In genomic region chr20:22815584-22815983, GRCh38 we compare ENCODE assay signal across 21 cellular contexts.
A peak's percentile ranks its signal among the peaks of the same experiment; 100 is the strongest.
DNase-seq lines count a peak whose midpoint lies in the region; ATAC-seq and TF ChIP-seq lines count a peak whose summit lies in the region.
"Had no signal": no experiment of that assay in that cellular context is flagged by ENCODE, and none has a peak within 500 bp of the region (broad histone marks: within the 10 kb centered on the region; RNA-seq: fewer than 3 reads in every experiment).

No MANE protein-coding gene starts in this region.

- H3K36me3 Mint-ChIP-seq in GM23338 (ENCODE audit: low read depth): no peaks in the 10 kb centered on the region
- no peaks in the 10 kb centered on the region for H3K36me3 Mint-ChIP-seq in endothelial cell (ENCODE audit: low read depth, unreplicated experiment)
- no peaks in the 10 kb centered on the region for H3K36me3 Mint-ChIP-seq in neural progenitor cell
- H3K36me3 Mint-ChIP-seq: immature natural killer cell, naive B cell, T-cell had no signal

- H3K4me1 Mint-ChIP-seq in GM23338: peaks cover 9% of the 10 kb centered on the region
- peaks cover 12% of the 10 kb centered on the region for H3K4me1 Mint-ChIP-seq in endothelial cell (ENCODE audit: unreplicated experiment)
- peaks cover 59% of the 10 kb centered on the region for H3K4me1 Mint-ChIP-seq in neural progenitor cell
- H3K4me1 Mint-ChIP-seq: naive B cell, T-cell had no signal

- H3K4me2 ChIP-seq in GM23338 (no peak overlapping the region), PC-3 (ENCODE audit: low read length) (no peak overlapping the region), neural progenitor cell (peak overlapping the region; percentile 63)

- peaks cover 9% of the 10 kb centered on the region; the same call in 1 of the 2 replicates for H3K9me2 ChIP-seq in GM23338 (ENCODE audit: insufficient read depth)
- H3K9me2 ChIP-seq in PC-3 (replicated peaks; ENCODE audit: low read length): no peaks in the 10 kb centered on the region

- H3K27me3 Mint-ChIP-seq in GM23338 (ENCODE audit: insufficient read depth, low read depth, poor library complexity) (peaks cover 3% of the 10 kb centered on the region), endothelial cell (ENCODE audit: unreplicated experiment) (peaks cover 3% of the 10 kb centered on the region), neural progenitor cell (ENCODE audit: insufficient read depth, low read depth) (peaks cover 17% of the 10 kb centered on the region)
- H3K27me3 Mint-ChIP-seq: naive B cell had no signal

- H4K20me1 ChIP-seq in GM23338 (replicated peaks; ENCODE audit: insufficient read depth) (no peaks in the 10 kb centered on the region), PC-3 (ENCODE audit: low read length) (no peaks in the 10 kb centered on the region), neural progenitor cell (ENCODE audit: low read depth) (no peaks in the 10 kb centered on the region)

- peak; percentile 52 for DNase-seq in GM23338 (ENCODE audit: low spot score)
- DNase-seq in PC-3: no peak
- DNase-seq in endothelial cell (ENCODE audit: low spot score): no peak
- peak; percentile 50 for DNase-seq in neural progenitor cell (ENCODE audit: low spot score)
- no peak for DNase-seq in globus pallidus (ENCODE audit: low spot score)
- DNase-seq in NCI-H2029 (lab: John Stamatoyannopoulos, UW): no peak
- DNase-seq: activated CD4-positive, alpha-beta T cell treated with anti-CD3 and anti-CD28 coated beads, Interleukin-2, amount 50 U/mL, for 4 hours; activated naive CD4-positive, alpha-beta T cell; AML-193; aorta; cortex of kidney; immature natural killer cell; naive B cell; NCI-H187; NCI-H510A treated with DMSO at 0.1 percent for 48 hours; stimulated activated CD4-positive, alpha-beta T cell treated with anti-CD3 and anti-CD28 coated beads, Interleukin-4, amount 100 ng/mL, for 24 hours; T-cell had no signal

- no peak overlapping the region for H3K27ac ChIP-seq in GM23338 (ENCODE audit: low read depth)
- H3K27ac ChIP-seq in PC-3 (ENCODE audit: low read length): no peak overlapping the region
- no peak overlapping the region for H3K27ac ChIP-seq in neural progenitor cell

- H3K9me3 ChIP-seq in PC-3 (ENCODE audit: low read length) (no peaks in the 10 kb centered on the region), neural progenitor cell (ENCODE audit: low read depth) (no peaks in the 10 kb centered on the region)

- CTCF ChIA-PET in PC-3 (lab: Charles Lee): no interaction called here

- ATAC-seq in GM23338 (peak; percentile 85), PC-3 (no peak), HG03342 (IDR thresholded peaks at IDR 0.05; ENCODE audit: unreplicated experiment) (no peak), HG02973 (IDR thresholded peaks at IDR 0.05; ENCODE audit: unreplicated experiment) (no peak)
- ATAC-seq: GM12878, T-cell had no signal

- no peak overlapping the region for H3K4me3 Mint-ChIP-seq in GM23338
- no peak overlapping the region for H3K4me3 Mint-ChIP-seq in endothelial cell (ENCODE audit: unreplicated experiment)
- H3K4me3 Mint-ChIP-seq in neural progenitor cell: no peak overlapping the region
- H3K4me3 Mint-ChIP-seq: immature natural killer cell, naive B cell, T-cell had no signal

- no peaks in the 10 kb centered on the region for H3K79me2 ChIP-seq in GM23338 (replicated peaks; ENCODE audit: insufficient read depth)
- H3K79me2 ChIP-seq in PC-3 (ENCODE audit: low read length): no peaks in the 10 kb centered on the region
- H3K79me2 ChIP-seq in neural progenitor cell (ENCODE audit: low read depth): no peaks in the 10 kb centered on the region

- H3K27ac Mint-ChIP-seq in GM23338: no peak overlapping the region
- H3K27ac Mint-ChIP-seq in endothelial cell (ENCODE audit: unreplicated experiment): no peak overlapping the region
- peak overlapping the region; percentile 85 for H3K27ac Mint-ChIP-seq in neural progenitor cell
- H3K27ac Mint-ChIP-seq: immature natural killer cell, naive B cell, T-cell had no signal

- H3K4me1 ChIP-seq in GM23338 (ENCODE audit: insufficient read depth) (0 out of 2 replicates have a peak, but pooled peaks cover 4% of the 10 kb centered on the region), PC-3 (ENCODE audit: insufficient read depth, low read length) (no peaks in the 10 kb centered on the region), neural progenitor cell (peaks cover 24% of the 10 kb centered on the region)

- TF ChIP-seq CTCF in GM23338 (conservative IDR thresholded peaks at IDR 0.05; ENCODE audit: low read depth in 2 of 2) (peak in 1 of 2 experiments; percentile 37; a peak in 2 of 4 replicates), PC-3 (conservative IDR thresholded peaks at IDR 0.05; ENCODE audit: low read depth, low read length) (peak; percentile 25; the same call in 1 of the 2 replicates), endothelial cell (IDR thresholded peaks at IDR 0.05; ENCODE audit: unreplicated experiment) (peak; percentile 18), neural progenitor cell (IDR thresholded peaks at IDR 0.05) (peak; percentile 52)

- POLR2A ChIA-PET in PC-3 (lab: Charles Lee; ENCODE audit: unreplicated experiment): no interaction called here

- no peak overlapping the region for H3K4me3 ChIP-seq in GM23338
- no peak overlapping the region for H3K4me3 ChIP-seq in PC-3 (ENCODE audit: low read length)
- H3K4me3 ChIP-seq in neural progenitor cell: peak overlapping the region; percentile 23
- H3K4me3 ChIP-seq: GM12878, skin epidermis had no signal

- H3K27me3 ChIP-seq in GM23338 (ENCODE audit: insufficient read depth) (no peaks in the 10 kb centered on the region), PC-3 (ENCODE audit: low read length) (no peaks in the 10 kb centered on the region), neural progenitor cell (no peaks in the 10 kb centered on the region)

- H3K9ac ChIP-seq in PC-3 (ENCODE audit: low read length): no peak overlapping the region
- H3K9ac ChIP-seq in neural progenitor cell: no peak overlapping the region

- H3K36me3 ChIP-seq in GM23338 (ENCODE audit: insufficient read depth): no peaks in the 10 kb centered on the region
- no peaks in the 10 kb centered on the region for H3K36me3 ChIP-seq in PC-3 (ENCODE audit: low read depth, low read length)
- no peaks in the 10 kb centered on the region for H3K36me3 ChIP-seq in neural progenitor cell

- BruUV-seq in PC-3 (replicated peaks; lab: Mats Ljungman, UMichigan): no TSS peak

- H2AFZ ChIP-seq in GM23338: no peak overlapping the region; the same call in 1 of the 2 replicates
- no peak overlapping the region for H2AFZ ChIP-seq in PC-3 (ENCODE audit: low read length)
- no peak overlapping the region for H2AFZ ChIP-seq in neural progenitor cell (replicated peaks)

- H3K9me3 Mint-ChIP-seq in GM23338 (no peaks in the 10 kb centered on the region), endothelial cell (ENCODE audit: unreplicated experiment) (no peaks in the 10 kb centered on the region), neural progenitor cell (no peaks in the 10 kb centered on the region)
- H3K9me3 Mint-ChIP-seq: naive B cell, T-cell had no signal

- H3F3A ChIP-seq in GM23338 (replicated peaks; ENCODE audit: low read depth) (no peaks in the 10 kb centered on the region), PC-3 (ENCODE audit: low read length, unreplicated experiment) (no peaks in the 10 kb centered on the region), neural progenitor cell (ENCODE audit: low read depth) (peaks cover 10% of the 10 kb centered on the region)

- intact Hi-C loops in PC-3 (cut with micrococcal nuclease): no loop called here

Comparison
In these comparisons a context has a peak if more than half of its experiments do, and no peak if none do; other contexts are left out.
1. DNase-seq: peak in GM23338 (single experiment) and neural progenitor cell (single experiment); none in PC-3 (single experiment), endothelial cell (single experiment), globus pallidus (single experiment) and NCI-H2029 (single experiment).